10 cellular contexts compared by ENCODE assay signal in genomic region chr1:178411756-178412399, GRCh38.
A peak's percentile ranks its signal among the peaks of the same experiment; 100 is the strongest.
DNase-seq lines count a peak whose midpoint lies in the region; ATAC-seq and TF ChIP-seq lines count a peak whose summit lies in the region.
"Had no signal": no experiment of that assay in that cellular context is flagged by ENCODE, and none has a peak within 500 bp of the region (broad histone marks: within the 10 kb centered on the region; RNA-seq: fewer than 3 reads in every experiment).

No MANE protein-coding gene starts in this region.

- 78 to 92% (median 84%) methylated on average over 6 to 7 of the region's 7 CpGs for WGBS in adrenal gland, 4 donors

- no peaks in the 10 kb centered on the region for H3K9me3 ChIP-seq in adrenal gland (replicated peaks in 1 of 3)

- no peak overlapping the region for H3K27ac ChIP-seq in adrenal gland

- intact Hi-C loops in adrenal gland (cut with DNase I), result no loop called here

- no peaks in the 10 kb centered on the region for H3K36me3 ChIP-seq in adrenal gland (replicated peaks in 1 of 2)

- ATAC-seq in GM18499 (IDR thresholded peaks at IDR 0.05; ENCODE audit: insufficient read depth, unreplicated experiment) (peak; percentile 38), GM19455 (IDR thresholded peaks at IDR 0.05; ENCODE audit: unreplicated experiment) (peak; percentile 83), HG02870 (IDR thresholded peaks at IDR 0.05; ENCODE audit: unreplicated experiment) (peak; percentile 79), HG03521 (IDR thresholded peaks at IDR 0.05; ENCODE audit: unreplicated experiment) (peak; percentile 72)

- TF ChIP-seq POLR2A in adrenal gland (IDR thresholded peaks at IDR 0.05), result no peak

- H3K4me3 ChIP-seq in adrenal gland, result no peak overlapping the region

- no peak for TF ChIP-seq CTCF in adrenal gland (IDR thresholded peaks at IDR 0.05)

- no peaks in the 10 kb centered on the region for H3K27me3 ChIP-seq in adrenal gland

- no peaks in the 10 kb centered on the region for H3K4me1 ChIP-seq in adrenal gland (replicated peaks in 1 of 2)

- DNase-seq in D341Med (ENCODE audit: low spot score) (no peak), NCI-H526 treated with DMSO at 0.1 percent for 48 hours (lab: John Stamatoyannopoulos, UW) (no peak), adrenal gland (no peak)
- no peak for DNase-seq in activated CD4-positive, alpha-beta T cell treated with anti-CD3 and anti-CD28 coated beads, Interleukin-2, amount 50 U/mL, for 1 hour
- DNase-seq: hypothalamus, mesendoderm had no signal
